In genomic region chr16:75555707-75556512, GRCh38 we compare ENCODE assay signal across 1 cellular context.
TF ChIP-seq lines count a peak whose summit lies in the region.

A gene with protein sequence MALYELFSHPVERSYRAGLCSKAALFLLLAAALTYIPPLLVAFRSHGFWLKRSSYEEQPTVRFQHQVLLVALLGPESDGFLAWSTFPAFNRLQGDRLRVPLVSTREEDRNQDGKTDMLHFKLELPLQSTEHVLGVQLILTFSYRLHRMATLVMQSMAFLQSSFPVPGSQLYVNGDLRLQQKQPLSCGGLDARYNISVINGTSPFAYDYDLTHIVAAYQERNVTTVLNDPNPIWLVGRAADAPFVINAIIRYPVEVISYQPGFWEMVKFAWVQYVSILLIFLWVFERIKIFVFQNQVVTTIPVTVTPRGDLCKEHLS (minus strand): TSS chr16:75556252. CDS start chr16:75556209, 43 bp downstream.

TF ChIP-seq in K562, 482 proteins besides CTCF, POLR2A, EP300 and RAD21 (continued from another document and continues in another):
- TF ChIP-seq ZNF592 (IDR thresholded peaks at IDR 0.05) (no peak), HDAC2 (IDR thresholded peaks at IDR 0.05) (no peak; the same call in 1 of the 2 replicates), SUPT5H (IDR thresholded peaks at IDR 0.05) (peak; percentile 34), ZFPM2 (CRISPR knock-in tag; IDR thresholded peaks at IDR 0.05) (no peak), MAZ (CRISPR knock-in tag; conservative IDR thresholded peaks at IDR 0.05 in 1 of 2, IDR thresholded peaks at IDR 0.05 in 1 of 2) (peak in 1 of 2 experiments; percentile 70; a peak in 2 of 4 replicates), NR3C1 (CRISPR knock-in tag; IDR thresholded peaks at IDR 0.05) (peak; percentile 77; the same call in 1 of the 2 replicates), EP400 (IDR thresholded peaks at IDR 0.05) (peak; percentile 77; the same call in 1 of the 2 replicates), ZBTB34 (CRISPR knock-in tag; IDR thresholded peaks at IDR 0.05) (no peak), RBBP5 (IDR thresholded peaks at IDR 0.05; ENCODE audit: borderline replicate concordance, insufficient read depth, low read length, poor library complexity, severe bottlenecking) (no peak), POU5F1 (IDR thresholded peaks at IDR 0.05; ENCODE audit: borderline replicate concordance, low read depth, low read length, partially characterized antibody) (no peak), LEF1 (IDR thresholded peaks at IDR 0.05) (no peak), NFATC3 (IDR thresholded peaks at IDR 0.05) (no peak), U2AF1 (optimal IDR thresholded peaks at IDR 0.05; ENCODE audit: low read depth, low read length) (no peak), ZSCAN32 (CRISPR knock-in tag; IDR thresholded peaks at IDR 0.05) (no peak), SMAD2 (IDR thresholded peaks at IDR 0.05; ENCODE audit: low read depth, low read length) (no peak), RUNX1 (IDR thresholded peaks at IDR 0.05; ENCODE audit: low read depth) (no peak), ZNF212 (CRISPR knock-in tag; IDR thresholded peaks at IDR 0.05) (no peak), ZFP36 (IDR thresholded peaks at IDR 0.05; ENCODE audit: low read depth, low read length, partially characterized antibody) (no peak), TEAD2 (tag; IDR thresholded peaks at IDR 0.05) (no peak), CTBP1 (IDR thresholded peaks at IDR 0.05; ENCODE audit: borderline replicate concordance) (peak; percentile 64; the same call in 1 of the 2 replicates), SMARCA5 (IDR thresholded peaks at IDR 0.05) (no peak), NFE2 (IDR thresholded peaks at IDR 0.05; ENCODE audit: low read depth) (no peak), PTBP1 (IDR thresholded peaks at IDR 0.05; ENCODE audit: low read depth, low read length) (no peak), SPI1 (IDR thresholded peaks at IDR 0.05; ENCODE audit: borderline replicate concordance, low read depth, low read length) (no peak), CBX1 (IDR thresholded peaks at IDR 0.05; ENCODE audit: low read depth) (0 out of 2 replicates have a peak, but pooled peaks have one; percentile 32), GATAD2B (IDR thresholded peaks at IDR 0.05; ENCODE audit: borderline replicate concordance) (no peak), ZBTB43 (CRISPR knock-in tag; IDR thresholded peaks at IDR 0.05) (no peak), ARID2 (IDR thresholded peaks at IDR 0.05) (no peak), SREBF2 (CRISPR knock-in tag; IDR thresholded peaks at IDR 0.05) (no peak), ZNF384 (IDR thresholded peaks at IDR 0.05; ENCODE audit: low read depth, low read length) (no peak), PHB (CRISPR knock-in tag; IDR thresholded peaks at IDR 0.05) (no peak), PML (IDR thresholded peaks at IDR 0.05; ENCODE audit: low read length) (no peak), POLR2AphosphoS5 (IDR thresholded peaks at IDR 0.05; ENCODE audit: control insufficient read depth, insufficient read depth, low read depth, low read length) (peak; percentile 9; the same call in 1 of the 2 replicates), ZNF584 (CRISPR knock-in tag; IDR thresholded peaks at IDR 0.05; ENCODE audit: low read depth) (no peak), SIN3A (IDR thresholded peaks at IDR 0.05; ENCODE audit: borderline replicate concordance in 2 of 2, control insufficient read depth in 1 of 2, low read depth in 2 of 2, low read length in 2 of 2) (peak; percentile 57 to 86; a peak in 2 of 4 replicates), ZNF740 (CRISPR knock-in tag; IDR thresholded peaks at IDR 0.05) (no peak), ZNF740 (tag; IDR thresholded peaks at IDR 0.05) (no peak), ZNF316 (IDR thresholded peaks at IDR 0.05) (no peak), TEAD1 (CRISPR knock-in tag; IDR thresholded peaks at IDR 0.05) (no peak), ZNF41 (CRISPR knock-in tag; conservative IDR thresholded peaks at IDR 0.05) (no peak), YBX1 (IDR thresholded peaks at IDR 0.05) (no peak), NFXL1 (CRISPR knock-in tag; IDR thresholded peaks at IDR 0.05) (no peak), SMARCB1 (IDR thresholded peaks at IDR 0.05; ENCODE audit: insufficient read length, low read depth) (no peak), SETDB1 (IDR thresholded peaks at IDR 0.05; ENCODE audit: low read length) (no peak)
- TF ChIP-seq, protein P1, sequence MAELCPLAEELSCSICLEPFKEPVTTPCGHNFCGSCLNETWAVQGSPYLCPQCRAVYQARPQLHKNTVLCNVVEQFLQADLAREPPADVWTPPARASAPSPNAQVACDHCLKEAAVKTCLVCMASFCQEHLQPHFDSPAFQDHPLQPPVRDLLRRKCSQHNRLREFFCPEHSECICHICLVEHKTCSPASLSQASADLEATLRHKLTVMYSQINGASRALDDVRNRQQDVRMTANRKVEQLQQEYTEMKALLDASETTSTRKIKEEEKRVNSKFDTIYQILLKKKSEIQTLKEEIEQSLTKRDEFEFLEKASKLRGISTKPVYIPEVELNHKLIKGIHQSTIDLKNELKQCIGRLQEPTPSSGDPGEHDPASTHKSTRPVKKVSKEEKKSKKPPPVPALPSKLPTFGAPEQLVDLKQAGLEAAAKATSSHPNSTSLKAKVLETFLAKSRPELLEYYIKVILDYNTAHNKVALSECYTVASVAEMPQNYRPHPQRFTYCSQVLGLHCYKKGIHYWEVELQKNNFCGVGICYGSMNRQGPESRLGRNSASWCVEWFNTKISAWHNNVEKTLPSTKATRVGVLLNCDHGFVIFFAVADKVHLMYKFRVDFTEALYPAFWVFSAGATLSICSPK (IDR thresholded peaks at IDR 0.05; ENCODE audit: borderline replicate concordance) = no peak
- TF ChIP-seq, protein P2, sequence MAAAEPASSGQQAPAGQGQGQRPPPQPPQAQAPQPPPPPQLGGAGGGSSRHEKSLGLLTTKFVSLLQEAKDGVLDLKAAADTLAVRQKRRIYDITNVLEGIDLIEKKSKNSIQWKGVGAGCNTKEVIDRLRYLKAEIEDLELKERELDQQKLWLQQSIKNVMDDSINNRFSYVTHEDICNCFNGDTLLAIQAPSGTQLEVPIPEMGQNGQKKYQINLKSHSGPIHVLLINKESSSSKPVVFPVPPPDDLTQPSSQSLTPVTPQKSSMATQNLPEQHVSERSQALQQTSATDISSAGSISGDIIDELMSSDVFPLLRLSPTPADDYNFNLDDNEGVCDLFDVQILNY (CRISPR knock-in tag; IDR thresholded peaks at IDR 0.05) = 0 out of 2 replicates have a peak, but pooled peaks have one; percentile 62
- TF ChIP-seq, protein P3, sequence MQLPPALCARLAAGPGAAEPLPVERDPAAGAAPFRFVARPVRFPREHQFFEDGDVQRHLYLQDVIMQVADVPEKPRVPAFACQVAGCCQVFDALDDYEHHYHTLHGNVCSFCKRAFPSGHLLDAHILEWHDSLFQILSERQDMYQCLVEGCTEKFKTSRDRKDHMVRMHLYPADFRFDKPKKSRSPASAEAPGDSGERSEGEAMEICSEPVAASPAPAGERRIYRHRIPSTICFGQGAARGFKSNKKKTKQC (CRISPR knock-in tag; IDR thresholded peaks at IDR 0.05) = 0 out of 2 replicates have a peak, but pooled peaks have one; percentile 68
- TF ChIP-seq, protein P4, sequence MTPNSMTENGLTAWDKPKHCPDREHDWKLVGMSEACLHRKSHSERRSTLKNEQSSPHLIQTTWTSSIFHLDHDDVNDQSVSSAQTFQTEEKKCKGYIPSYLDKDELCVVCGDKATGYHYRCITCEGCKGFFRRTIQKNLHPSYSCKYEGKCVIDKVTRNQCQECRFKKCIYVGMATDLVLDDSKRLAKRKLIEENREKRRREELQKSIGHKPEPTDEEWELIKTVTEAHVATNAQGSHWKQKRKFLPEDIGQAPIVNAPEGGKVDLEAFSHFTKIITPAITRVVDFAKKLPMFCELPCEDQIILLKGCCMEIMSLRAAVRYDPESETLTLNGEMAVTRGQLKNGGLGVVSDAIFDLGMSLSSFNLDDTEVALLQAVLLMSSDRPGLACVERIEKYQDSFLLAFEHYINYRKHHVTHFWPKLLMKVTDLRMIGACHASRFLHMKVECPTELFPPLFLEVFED (CRISPR knock-in tag; conservative IDR thresholded peaks at IDR 0.05) = no peak
- TF ChIP-seq, protein P5, sequence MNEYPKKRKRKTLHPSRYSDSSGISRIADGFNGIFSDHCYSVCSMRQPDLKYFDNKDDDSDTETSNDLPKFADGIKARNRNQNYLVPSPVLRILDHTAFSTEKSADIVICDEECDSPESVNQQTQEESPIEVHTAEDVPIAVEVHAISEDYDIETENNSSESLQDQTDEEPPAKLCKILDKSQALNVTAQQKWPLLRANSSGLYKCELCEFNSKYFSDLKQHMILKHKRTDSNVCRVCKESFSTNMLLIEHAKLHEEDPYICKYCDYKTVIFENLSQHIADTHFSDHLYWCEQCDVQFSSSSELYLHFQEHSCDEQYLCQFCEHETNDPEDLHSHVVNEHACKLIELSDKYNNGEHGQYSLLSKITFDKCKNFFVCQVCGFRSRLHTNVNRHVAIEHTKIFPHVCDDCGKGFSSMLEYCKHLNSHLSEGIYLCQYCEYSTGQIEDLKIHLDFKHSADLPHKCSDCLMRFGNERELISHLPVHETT (CRISPR knock-in tag; conservative IDR thresholded peaks at IDR 0.05 in 1 of 2, IDR thresholded peaks at IDR 0.05 in 1 of 2) = no peak
